Comparison of ENCODE assay signal across 25 cellular contexts in genomic region chr11:112499153-112499907, GRCh38.
DNase-seq lines count a peak whose midpoint lies in the region; ATAC-seq and TF ChIP-seq lines count a peak whose summit lies in the region.
"Had no signal": no experiment of that assay in that cellular context is flagged by ENCODE, and none has a peak within 500 bp of the region (broad histone marks: within the 10 kb centered on the region; RNA-seq: fewer than 3 reads in every experiment).

No MANE protein-coding gene starts in this region.

- H3K27me3 Mint-ChIP-seq in endodermal cell (ENCODE audit: insufficient read depth) (peaks cover 8% of the 10 kb centered on the region), neural progenitor cell (ENCODE audit: insufficient read depth, low read depth) (peaks cover 9% of the 10 kb centered on the region)
- H3K27me3 Mint-ChIP-seq: activated CD4-positive, alpha-beta memory T cell treated with anti-CD3 and anti-CD28 coated beads, Interleukin-2, amount 10 ng/mL, durations not matched to agents 7 days and 5 days had no signal

- H3K27ac Mint-ChIP-seq in endodermal cell = no peak overlapping the region
- H3K27ac Mint-ChIP-seq in neural progenitor cell = no peak overlapping the region
- H3K27ac Mint-ChIP-seq: activated B cell treated with CpG ODN at 0.5 μM for 24 hours; activated CD4-positive, alpha-beta memory T cell treated with anti-CD3 and anti-CD28 coated beads, Interleukin-2, amount 10 ng/mL, durations not matched to agents 7 days and 5 days; CD4-positive, CD25-positive, alpha-beta regulatory T cell; memory B cell; natural killer cell; stimulated activated effector memory CD8-positive, alpha-beta T cell treated with anti-CD3 and anti-CD28 coated beads, Interleukin-12 subunit alpha, Interleukin-12 subunit beta, amount 100 ng/mL, for 72 hours had no signal

- H3K4me3 Mint-ChIP-seq in endodermal cell = no peak overlapping the region
- no peak overlapping the region for H3K4me3 Mint-ChIP-seq in neural progenitor cell
- H3K4me3 Mint-ChIP-seq: activated B cell treated with CpG ODN at 0.5 μM for 24 hours; activated CD4-positive, alpha-beta memory T cell treated with anti-CD3 and anti-CD28 coated beads, Interleukin-2, amount 10 ng/mL, durations not matched to agents 7 days and 5 days; CD4-positive, CD25-positive, alpha-beta regulatory T cell; memory B cell; natural killer cell; stimulated activated effector memory CD8-positive, alpha-beta T cell treated with anti-CD3 and anti-CD28 coated beads, Interleukin-12 subunit alpha, Interleukin-12 subunit beta, amount 100 ng/mL, for 72 hours had no signal

- H4K20me1 ChIP-seq in neural progenitor cell (ENCODE audit: low read depth) = no peaks in the 10 kb centered on the region

- H3K4me1 Mint-ChIP-seq in endodermal cell = peaks cover 2% of the 10 kb centered on the region
- no peaks in the 10 kb centered on the region for H3K4me1 Mint-ChIP-seq in neural progenitor cell
- H3K4me1 Mint-ChIP-seq: activated B cell treated with CpG ODN at 0.5 μM for 24 hours; activated CD4-positive, alpha-beta memory T cell treated with anti-CD3 and anti-CD28 coated beads, Interleukin-2, amount 10 ng/mL, durations not matched to agents 7 days and 5 days; CD4-positive, CD25-positive, alpha-beta regulatory T cell; memory B cell; natural killer cell; stimulated activated effector memory CD8-positive, alpha-beta T cell treated with anti-CD3 and anti-CD28 coated beads, Interleukin-12 subunit alpha, Interleukin-12 subunit beta, amount 100 ng/mL, for 72 hours had no signal

- no peak overlapping the region for H3K9ac ChIP-seq in endodermal cell (ENCODE audit: extremely low read depth, low read length, poor library complexity, severe bottlenecking)
- H3K9ac ChIP-seq in neural progenitor cell = no peak overlapping the region
- no peak overlapping the region for H3K9ac ChIP-seq in colonic mucosa (ENCODE audit: low read depth in 2 of 2, low read length in 2 of 2)

- no peak for TF ChIP-seq CTCF in endodermal cell (conservative IDR thresholded peaks at IDR 0.05)
- TF ChIP-seq CTCF in neural progenitor cell (IDR thresholded peaks at IDR 0.05) = no peak
- TF ChIP-seq CTCF in colonic mucosa (IDR thresholded peaks at IDR 0.05) = no peak

- H3K4me1 ChIP-seq in endodermal cell (ENCODE audit: control insufficient read depth, insufficient read depth, low read length) (no peaks in the 10 kb centered on the region), neural progenitor cell (no peaks in the 10 kb centered on the region), colonic mucosa (no peaks in the 10 kb centered on the region)

- no peaks in the 10 kb centered on the region for H3K36me3 Mint-ChIP-seq in endodermal cell (ENCODE audit: low read depth)
- H3K36me3 Mint-ChIP-seq in neural progenitor cell = no peaks in the 10 kb centered on the region
- H3K36me3 Mint-ChIP-seq: CD4-positive, CD25-positive, alpha-beta regulatory T cell; memory B cell; natural killer cell; stimulated activated effector memory CD8-positive, alpha-beta T cell treated with anti-CD3 and anti-CD28 coated beads, Interleukin-12 subunit alpha, Interleukin-12 subunit beta, amount 100 ng/mL, for 72 hours had no signal

- H3K9me3 Mint-ChIP-seq in endodermal cell = no peaks in the 10 kb centered on the region
- no peaks in the 10 kb centered on the region for H3K9me3 Mint-ChIP-seq in neural progenitor cell
- H3K9me3 Mint-ChIP-seq: activated B cell treated with CpG ODN at 0.5 μM for 24 hours; activated CD4-positive, alpha-beta memory T cell treated with anti-CD3 and anti-CD28 coated beads, Interleukin-2, amount 10 ng/mL, durations not matched to agents 7 days and 5 days; memory B cell; natural killer cell; stimulated activated effector memory CD8-positive, alpha-beta T cell treated with anti-CD3 and anti-CD28 coated beads, Interleukin-12 subunit alpha, Interleukin-12 subunit beta, amount 100 ng/mL, for 72 hours had no signal

- H3F3A ChIP-seq in neural progenitor cell (ENCODE audit: low read depth) = no peaks in the 10 kb centered on the region

- no peak overlapping the region for H3K4me2 ChIP-seq in neural progenitor cell

- no peaks in the 10 kb centered on the region for H3K27me3 ChIP-seq in endodermal cell (ENCODE audit: control insufficient read depth, insufficient read depth, low read length, poor library complexity, severe bottlenecking)
- no peaks in the 10 kb centered on the region for H3K27me3 ChIP-seq in neural progenitor cell
- H3K27me3 ChIP-seq in colonic mucosa = no peaks in the 10 kb centered on the region
- H3K27me3 ChIP-seq: cardiac muscle cell had no signal

- no peaks in the 10 kb centered on the region for H3K36me3 ChIP-seq in endodermal cell (ENCODE audit: control insufficient read depth, insufficient read depth, low read length)
- H3K36me3 ChIP-seq in neural progenitor cell = no peaks in the 10 kb centered on the region
- H3K36me3 ChIP-seq in colonic mucosa = no peaks in the 10 kb centered on the region
- H3K36me3 ChIP-seq: cardiac muscle cell had no signal

- no peak overlapping the region for H3K27ac ChIP-seq in endodermal cell (ENCODE audit: low read depth, low read length)
- H3K27ac ChIP-seq in neural progenitor cell = no peak overlapping the region
- H3K27ac ChIP-seq in colonic mucosa = no peak overlapping the region
- H3K27ac ChIP-seq: cardiac muscle cell had no signal

- 89 to 90% methylated on average over 13 to 20 of the region's 20 CpGs for WGBS in endodermal cell (ENCODE audit: insufficient coverage in 1 of 2, insufficient read length in 1 of 2), 2 experiments

- intact Hi-C loops in colonic mucosa (cut with DNase I) = no loop called here

- no peaks in the 10 kb centered on the region for H3K9me3 ChIP-seq in endodermal cell (ENCODE audit: control insufficient read depth, low read length)
- no peaks in the 10 kb centered on the region for H3K9me3 ChIP-seq in neural progenitor cell (ENCODE audit: low read depth)
- no peaks in the 10 kb centered on the region for H3K9me3 ChIP-seq in colonic mucosa

- no peak overlapping the region for H2AFZ ChIP-seq in neural progenitor cell (replicated peaks)

- ATAC-seq in HG02870 (IDR thresholded peaks at IDR 0.05; ENCODE audit: unreplicated experiment) = no peak
- ATAC-seq in HG03571 (IDR thresholded peaks at IDR 0.05; ENCODE audit: unreplicated experiment) = no peak
- ATAC-seq: natural killer cell; Panc1; stimulated activated effector memory CD8-positive, alpha-beta T cell treated with anti-CD3 and anti-CD28 coated beads, Interleukin-12 subunit alpha, Interleukin-12 subunit beta, amount 100 ng/mL, for 72 hours had no signal

- H3K4me3 ChIP-seq in endodermal cell (ENCODE audit: low read length) = no peak overlapping the region
- no peak overlapping the region for H3K4me3 ChIP-seq in neural progenitor cell
- no peak overlapping the region for H3K4me3 ChIP-seq in colonic mucosa
- H3K4me3 ChIP-seq: cardiac muscle cell had no signal

- no peaks in the 10 kb centered on the region for H3K79me2 ChIP-seq in neural progenitor cell (ENCODE audit: low read depth)

- DNase-seq in ELF-1 (ENCODE audit: low read depth, low spot score) = peak; percentile 13
- DNase-seq in NCI-H146 treated with DMSO at 0.1 percent for 48 hours (lab: John Stamatoyannopoulos, UW; ENCODE audit: unreplicated experiment) = peak; percentile 78
- DNase-seq in endodermal cell = peak; percentile 59
- DNase-seq in neural progenitor cell (ENCODE audit: low spot score) = peak; percentile 33
- DNase-seq in colonic mucosa = no peak
- DNase-seq in T-helper 2 cell = no peak
- DNase-seq: activated B cell treated with CpG ODN at 0.5 μM for 24 hours; activated CD4-positive, alpha-beta memory T cell treated with anti-CD3 and anti-CD28 coated beads, Interleukin-2, amount 10 ng/mL, durations not matched to agents 7 days and 5 days; activated naive CD4-positive, alpha-beta T cell; activated T-cell treated with anti-CD3 and anti-CD28 coated beads for 4 hours; amniotic stem cell; CD4-positive, CD25-positive, alpha-beta regulatory T cell; dermis blood vessel endothelial cell; DMS53; GOT3; Karpas-422; natural killer cell; NCI-H1092; NCI-H2171 treated with DMSO at 0.1 percent for 48 hours had no signal

Comparison
In these comparisons a context has a peak if more than half of its experiments do, and no peak if none do; other contexts are left out.
1. DNase-seq: peak in ELF-1 (single experiment), NCI-H146 treated with DMSO at 0.1 percent for 48 hours (single experiment), endodermal cell (single experiment) and neural progenitor cell (single experiment); none in colonic mucosa (single experiment) and T-helper 2 cell (0 of 5).